16 cellular contexts compared by ENCODE assay signal in genomic region chr4:88527787-88528186, GRCh38. TPM values are rescaled to one million over a fixed set of nuclear protein-coding genes. Genes with fewer than 3 reads are reported as not detected.
DNase-seq lines count a peak whose midpoint lies in the region; ATAC-seq and TF ChIP-seq lines count a peak whose summit lies in the region.
"Had no signal": no experiment of that assay in that cellular context is flagged by ENCODE, and none has a peak within 500 bp of the region (broad histone marks: within the 10 kb centered on the region; RNA-seq: fewer than 3 reads in every experiment).

No MANE protein-coding gene starts in this region.

- peaks cover under 1% of the 10 kb centered on the region for H3K27me3 Mint-ChIP-seq in activated naive CD4-positive, alpha-beta T cell treated with anti-CD3 and anti-CD28 coated beads, Interleukin-2, amount 10 ng/mL, durations not matched to agents 7 days and 5 days

- H3K4me2 ChIP-seq in osteoblast (ENCODE audit: insufficient read depth, low read length): no peak overlapping the region

- peak overlapping the region; percentile 24 for H2AFZ ChIP-seq in osteoblast (ENCODE audit: low read length)

- H3K4me1 ChIP-seq in osteoblast (ENCODE audit: insufficient read depth, low read length) (peaks cover 11% of the 10 kb centered on the region), breast epithelium (no peaks in the 10 kb centered on the region)

- peak overlapping the region; percentile 15 for H3K27ac Mint-ChIP-seq in activated naive CD4-positive, alpha-beta T cell treated with anti-CD3 and anti-CD28 coated beads, Interleukin-2, amount 10 ng/mL, durations not matched to agents 7 days and 5 days

- DNase-seq in activated naive CD4-positive, alpha-beta T cell treated with anti-CD3 and anti-CD28 coated beads, Interleukin-2, amount 10 ng/mL, durations not matched to agents 7 days and 5 days: no peak
- DNase-seq in activated naive CD4-positive, alpha-beta T cell treated with anti-CD3 and anti-CD28 coated beads, Interleukin-2, amount 50 U/mL, for 16 hours: no peak
- DNase-seq in osteoblast (ENCODE audit: insufficient read length, low spot score, missing footprints) (no peak), breast epithelium (ENCODE audit: low spot score in 2 of 2) (no peak), NCI-H2081 (lab: John Stamatoyannopoulos, UW) (no peak), kidney glomerular epithelial cell (lab: John Stamatoyannopoulos, UW) (no peak)
- DNase-seq: 8988T; activated CD4-positive, alpha-beta T cell treated with anti-CD3 and anti-CD28 coated beads, Interleukin-2, amount 50 U/mL, for 4 hours; activated gamma-delta T cell; effector memory CD4-positive, alpha-beta T cell; foreskin melanocyte; NCI-H1694 treated with DMSO at 0.1 percent for 48 hours; ovary; transverse colon had no signal

- H3K27ac ChIP-seq in osteoblast (ENCODE audit: low read depth, low read length) (no peak overlapping the region), breast epithelium (no peak overlapping the region)
- H3K27ac ChIP-seq: ovary, transverse colon had no signal

- H3K4me1 Mint-ChIP-seq in activated naive CD4-positive, alpha-beta T cell treated with anti-CD3 and anti-CD28 coated beads, Interleukin-2, amount 10 ng/mL, durations not matched to agents 7 days and 5 days: peaks cover 33% of the 10 kb centered on the region

- H3K9me3 Mint-ChIP-seq in activated naive CD4-positive, alpha-beta T cell treated with anti-CD3 and anti-CD28 coated beads, Interleukin-2, amount 10 ng/mL, durations not matched to agents 7 days and 5 days: no peaks in the 10 kb centered on the region

- peaks cover 21% of the 10 kb centered on the region for H3K79me2 ChIP-seq in osteoblast (ENCODE audit: insufficient read depth, low read length)

- H3K9me3 ChIP-seq in osteoblast (ENCODE audit: low read depth, low read length): no peaks in the 10 kb centered on the region
- no peaks in the 10 kb centered on the region for H3K9me3 ChIP-seq in breast epithelium
- H3K9me3 ChIP-seq: ovary, transverse colon had no signal

- CTCF ChIA-PET in activated naive CD4-positive, alpha-beta T cell treated with anti-CD3 and anti-CD28 coated beads, Interleukin-2, amount 10 ng/mL, durations not matched to agents 7 days and 5 days (lab: Charles Lee): interaction anchor here (0.8 to 4.7 kb wide), 7 partner anchors 9 to 492 kb away, joined by 3 to 25 read pairs (median 5); no protein-coding TSS in a partner anchor

- TF ChIP-seq CTCF in osteoblast (IDR thresholded peaks at IDR 0.05; ENCODE audit: extremely low read depth, low read depth, low read length) (no peak), breast epithelium (IDR thresholded peaks at IDR 0.05) (no peak)

- ATAC-seq in GM21529 (IDR thresholded peaks at IDR 0.05; ENCODE audit: unreplicated experiment): peak; percentile 42
- ATAC-seq in HG03342 (IDR thresholded peaks at IDR 0.05; ENCODE audit: unreplicated experiment): peak; percentile 25

- no peaks in the 10 kb centered on the region for H3K27me3 ChIP-seq in osteoblast (ENCODE audit: insufficient read depth, low read length)
- no peaks in the 10 kb centered on the region for H3K27me3 ChIP-seq in breast epithelium
- H3K27me3 ChIP-seq: ovary, transverse colon had no signal

- H3K36me3 ChIP-seq in osteoblast (ENCODE audit: insufficient read depth, low read length): no peaks in the 10 kb centered on the region
- no peaks in the 10 kb centered on the region for H3K36me3 ChIP-seq in breast epithelium
- H3K36me3 ChIP-seq: ovary, transverse colon had no signal

- no peaks in the 10 kb centered on the region for H4K20me1 ChIP-seq in osteoblast (ENCODE audit: insufficient read depth, low read length)

- H3K4me3 ChIP-seq in osteoblast (ENCODE audit: insufficient read depth, low read length) (no peak overlapping the region), breast epithelium (no peak overlapping the region)
- H3K4me3 ChIP-seq: ovary, transverse colon had no signal

- intact Hi-C loops in breast epithelium (cut with DNase I; ENCODE audit: low total_unique reads): loop anchor here (10.0 kb wide), 1 partner anchor 137 kb away; no protein-coding TSS in a partner anchor

- H3K36me3 Mint-ChIP-seq in activated naive CD4-positive, alpha-beta T cell treated with anti-CD3 and anti-CD28 coated beads, Interleukin-2, amount 10 ng/mL, durations not matched to agents 7 days and 5 days: peaks cover 1% of the 10 kb centered on the region

- TF ChIP-seq POLR2A in breast epithelium (IDR thresholded peaks at IDR 0.05): no peak

- H3K4me3 Mint-ChIP-seq in activated naive CD4-positive, alpha-beta T cell treated with anti-CD3 and anti-CD28 coated beads, Interleukin-2, amount 10 ng/mL, durations not matched to agents 7 days and 5 days: no peak overlapping the region

RNA-seq across cellular contexts. Expression of gene PYURF, which starts 4.2 kb away (rescaled TPM):
- 55.7 and 60.1 TPM in 2 replicates for total RNA-seq in osteoblast
- 100 to 1,000 TPM in 2 of 3 donors, 10 to 100 TPM in 1; 93.7 to 116 (median 110) TPM for total RNA-seq in breast epithelium
